Comparison of ENCODE assay signal across 1 cellular context in the genomic region with DNA sequence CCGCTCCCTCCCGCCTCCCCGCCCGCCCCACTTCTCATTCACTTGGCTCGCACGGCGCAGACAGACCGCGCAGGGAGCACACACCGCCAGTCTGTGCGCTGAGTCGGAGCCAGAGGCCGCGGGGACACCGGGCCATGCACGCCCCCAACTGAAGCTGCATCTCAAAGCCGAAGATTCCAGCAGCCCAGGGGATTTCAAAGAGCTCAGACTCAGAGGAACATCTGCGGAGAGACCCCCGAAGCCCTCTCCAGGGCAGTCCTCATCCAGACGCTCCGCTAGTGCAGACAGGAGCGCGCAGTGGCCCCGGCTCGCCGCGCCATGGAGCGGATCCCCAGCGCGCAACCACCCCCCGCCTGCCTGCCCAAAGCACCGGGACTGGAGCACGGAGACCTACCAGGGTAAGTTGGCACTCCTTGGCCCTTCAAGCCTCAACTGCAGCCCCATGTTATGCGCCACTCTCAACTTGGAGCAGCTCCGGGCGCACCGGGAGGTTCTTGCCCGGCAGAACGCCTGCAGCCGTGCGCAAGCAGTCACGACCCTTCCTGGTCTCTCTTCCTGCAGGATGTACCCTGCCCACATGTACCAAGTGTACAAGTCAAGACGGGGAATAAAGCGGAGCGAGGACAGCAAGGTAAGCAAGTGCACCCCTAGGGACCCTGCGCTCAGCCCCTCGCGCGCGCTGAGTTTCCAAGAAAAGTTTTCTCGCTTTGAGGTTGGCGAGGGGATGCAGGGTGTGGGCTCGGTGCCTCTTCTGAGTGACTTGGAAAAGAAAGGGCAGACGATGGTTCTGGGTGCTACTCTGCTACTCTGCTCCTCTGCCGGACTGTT.
TF ChIP-seq lines count a peak whose summit lies in the region.

A gene (plus strand): TSS at position 37 of the 828 bp plus-strand sequence. CDS start 282 bp downstream, at position 319.

TF ChIP-seq in HepG2, 621 proteins besides CTCF, POLR2A, EP300 and RAD21 (continued from another document and continues in another):
- TF ChIP-seq ZNF782 (CRISPR knock-in tag; IDR thresholded peaks at IDR 0.05; ENCODE audit: borderline replicate concordance) (peak; percentile 39; the same call in 1 of the 2 replicates), RBFOX2 (IDR thresholded peaks at IDR 0.05; ENCODE audit: low read depth, low read length) (peak; percentile 91), ZNF781 (CRISPR knock-in tag; IDR thresholded peaks at IDR 0.05; ENCODE audit: borderline replicate concordance, not compliant biosample characterization) (peak; percentile 32), XBP1 (CRISPR knock-in tag; IDR thresholded peaks at IDR 0.05) (0 out of 2 replicates have a peak, but pooled peaks have one; percentile 61), NCOA1 (CRISPR knock-in tag; IDR thresholded peaks at IDR 0.05) (0 out of 2 replicates have a peak, but pooled peaks have one; percentile 34), ZBTB7B (CRISPR knock-in tag; IDR thresholded peaks at IDR 0.05) (peak; percentile 17), ZIK1 (CRISPR knock-in tag; IDR thresholded peaks at IDR 0.05; ENCODE audit: borderline replicate concordance, low read depth) (no peak), HDAC1 (CRISPR knock-in tag; IDR thresholded peaks at IDR 0.05) (peak; percentile 22; the same call in 1 of the 2 replicates), MEIS2 (CRISPR knock-in tag; IDR thresholded peaks at IDR 0.05) (peak; percentile 82), TBX3 (IDR thresholded peaks at IDR 0.05; ENCODE audit: borderline replicate concordance) (no peak), HOXD1 (CRISPR knock-in tag; IDR thresholded peaks at IDR 0.05) (0 out of 2 replicates have a peak, but pooled peaks have one; percentile 49), ZC3H13 (CRISPR knock-in tag; IDR thresholded peaks at IDR 0.05) (peak; percentile 76; the same call in 1 of the 2 replicates), ZNF264 (CRISPR knock-in tag; IDR thresholded peaks at IDR 0.05) (peak; percentile 47; the same call in 1 of the 2 replicates), PCBP1 (IDR thresholded peaks at IDR 0.05; ENCODE audit: borderline replicate concordance, low read depth, low read length) (no peak), POLR2G (IDR thresholded peaks at IDR 0.05; ENCODE audit: low read depth, low read length) (peak; percentile 81; the same call in 1 of the 2 replicates), ZNF33B (CRISPR knock-in tag; IDR thresholded peaks at IDR 0.05) (0 out of 2 replicates have a peak, but pooled peaks have one; percentile 27), MTF1 (CRISPR knock-in tag; IDR thresholded peaks at IDR 0.05) (0 out of 2 replicates have a peak, but pooled peaks have one; percentile 28), ZNF709 (CRISPR knock-in tag; IDR thresholded peaks at IDR 0.05) (no peak), REL (CRISPR knock-in tag; conservative IDR thresholded peaks at IDR 0.05) (0 out of 2 replicates have a peak, but pooled peaks have one; percentile 47), ZNF292 (CRISPR knock-in tag; IDR thresholded peaks at IDR 0.05; ENCODE audit: borderline replicate concordance, low read depth) (peak; percentile 15), ZNF773 (CRISPR knock-in tag; IDR thresholded peaks at IDR 0.05; ENCODE audit: borderline replicate concordance) (0 out of 2 replicates have a peak, but pooled peaks have one; percentile 45), NCOA5 (CRISPR knock-in tag; IDR thresholded peaks at IDR 0.05) (no peak), DMAP1 (CRISPR knock-in tag; IDR thresholded peaks at IDR 0.05) (peak; percentile 51; the same call in 1 of the 2 replicates), ZNF34 (CRISPR knock-in tag; IDR thresholded peaks at IDR 0.05; ENCODE audit: borderline replicate concordance) (peak; percentile 30; the same call in 1 of the 2 replicates)
- TF ChIP-seq, protein P1, sequence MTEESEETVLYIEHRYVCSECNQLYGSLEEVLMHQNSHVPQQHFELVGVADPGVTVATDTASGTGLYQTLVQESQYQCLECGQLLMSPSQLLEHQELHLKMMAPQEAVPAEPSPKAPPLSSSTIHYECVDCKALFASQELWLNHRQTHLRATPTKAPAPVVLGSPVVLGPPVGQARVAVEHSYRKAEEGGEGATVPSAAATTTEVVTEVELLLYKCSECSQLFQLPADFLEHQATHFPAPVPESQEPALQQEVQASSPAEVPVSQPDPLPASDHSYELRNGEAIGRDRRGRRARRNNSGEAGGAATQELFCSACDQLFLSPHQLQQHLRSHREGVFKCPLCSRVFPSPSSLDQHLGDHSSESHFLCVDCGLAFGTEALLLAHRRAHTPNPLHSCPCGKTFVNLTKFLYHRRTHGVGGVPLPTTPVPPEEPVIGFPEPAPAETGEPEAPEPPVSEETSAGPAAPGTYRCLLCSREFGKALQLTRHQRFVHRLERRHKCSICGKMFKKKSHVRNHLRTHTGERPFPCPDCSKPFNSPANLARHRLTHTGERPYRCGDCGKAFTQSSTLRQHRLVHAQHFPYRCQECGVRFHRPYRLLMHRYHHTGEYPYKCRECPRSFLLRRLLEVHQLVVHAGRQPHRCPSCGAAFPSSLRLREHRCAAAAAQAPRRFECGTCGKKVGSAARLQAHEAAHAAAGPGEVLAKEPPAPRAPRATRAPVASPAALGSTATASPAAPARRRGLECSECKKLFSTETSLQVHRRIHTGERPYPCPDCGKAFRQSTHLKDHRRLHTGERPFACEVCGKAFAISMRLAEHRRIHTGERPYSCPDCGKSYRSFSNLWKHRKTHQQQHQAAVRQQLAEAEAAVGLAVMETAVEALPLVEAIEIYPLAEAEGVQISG (CRISPR knock-in tag; IDR thresholded peaks at IDR 0.05) = peak; percentile 29
- TF ChIP-seq, protein P2, sequence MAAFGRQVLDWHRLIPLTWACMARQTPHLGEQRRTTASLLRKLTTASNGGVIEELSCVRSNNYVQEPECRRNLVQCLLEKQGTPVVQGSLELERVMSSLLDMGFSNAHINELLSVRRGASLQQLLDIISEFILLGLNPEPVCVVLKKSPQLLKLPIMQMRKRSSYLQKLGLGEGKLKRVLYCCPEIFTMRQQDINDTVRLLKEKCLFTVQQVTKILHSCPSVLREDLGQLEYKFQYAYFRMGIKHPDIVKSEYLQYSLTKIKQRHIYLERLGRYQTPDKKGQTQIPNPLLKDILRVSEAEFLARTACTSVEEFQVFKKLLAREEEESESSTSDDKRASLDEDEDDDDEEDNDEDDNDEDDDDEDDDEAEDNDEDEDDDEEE (CRISPR knock-in tag; IDR thresholded peaks at IDR 0.05) = peak; percentile 36; the same call in 1 of the 2 replicates
- TF ChIP-seq, protein P3, sequence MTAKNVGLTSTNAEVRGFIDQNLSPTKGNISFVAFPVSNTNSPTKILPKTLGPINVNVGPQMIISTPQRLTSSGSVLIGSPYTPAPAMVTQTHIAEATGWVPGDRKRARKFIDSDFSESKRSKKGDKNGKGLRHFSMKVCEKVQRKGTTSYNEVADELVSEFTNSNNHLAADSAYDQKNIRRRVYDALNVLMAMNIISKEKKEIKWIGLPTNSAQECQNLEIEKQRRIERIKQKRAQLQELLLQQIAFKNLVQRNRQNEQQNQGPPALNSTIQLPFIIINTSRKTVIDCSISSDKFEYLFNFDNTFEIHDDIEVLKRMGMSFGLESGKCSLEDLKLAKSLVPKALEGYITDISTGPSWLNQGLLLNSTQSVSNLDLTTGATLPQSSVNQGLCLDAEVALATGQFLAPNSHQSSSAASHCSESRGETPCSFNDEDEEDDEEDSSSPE (CRISPR knock-in tag; IDR thresholded peaks at IDR 0.05) = peak; percentile 15; the same call in 1 of the 2 replicates
- TF ChIP-seq, protein P4, sequence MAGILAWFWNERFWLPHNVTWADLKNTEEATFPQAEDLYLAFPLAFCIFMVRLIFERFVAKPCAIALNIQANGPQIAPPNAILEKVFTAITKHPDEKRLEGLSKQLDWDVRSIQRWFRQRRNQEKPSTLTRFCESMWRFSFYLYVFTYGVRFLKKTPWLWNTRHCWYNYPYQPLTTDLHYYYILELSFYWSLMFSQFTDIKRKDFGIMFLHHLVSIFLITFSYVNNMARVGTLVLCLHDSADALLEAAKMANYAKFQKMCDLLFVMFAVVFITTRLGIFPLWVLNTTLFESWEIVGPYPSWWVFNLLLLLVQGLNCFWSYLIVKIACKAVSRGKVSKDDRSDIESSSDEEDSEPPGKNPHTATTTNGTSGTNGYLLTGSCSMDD (CRISPR knock-in tag; IDR thresholded peaks at IDR 0.05) = 0 out of 2 replicates have a peak, but pooled peaks have one; percentile 78
- TF ChIP-seq, protein P5, sequence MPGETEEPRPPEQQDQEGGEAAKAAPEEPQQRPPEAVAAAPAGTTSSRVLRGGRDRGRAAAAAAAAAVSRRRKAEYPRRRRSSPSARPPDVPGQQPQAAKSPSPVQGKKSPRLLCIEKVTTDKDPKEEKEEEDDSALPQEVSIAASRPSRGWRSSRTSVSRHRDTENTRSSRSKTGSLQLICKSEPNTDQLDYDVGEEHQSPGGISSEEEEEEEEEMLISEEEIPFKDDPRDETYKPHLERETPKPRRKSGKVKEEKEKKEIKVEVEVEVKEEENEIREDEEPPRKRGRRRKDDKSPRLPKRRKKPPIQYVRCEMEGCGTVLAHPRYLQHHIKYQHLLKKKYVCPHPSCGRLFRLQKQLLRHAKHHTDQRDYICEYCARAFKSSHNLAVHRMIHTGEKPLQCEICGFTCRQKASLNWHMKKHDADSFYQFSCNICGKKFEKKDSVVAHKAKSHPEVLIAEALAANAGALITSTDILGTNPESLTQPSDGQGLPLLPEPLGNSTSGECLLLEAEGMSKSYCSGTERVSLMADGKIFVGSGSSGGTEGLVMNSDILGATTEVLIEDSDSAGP (CRISPR knock-in tag; IDR thresholded peaks at IDR 0.05; ENCODE audit: borderline replicate concordance) = peak; percentile 48; the same call in 1 of the 2 replicates
- TF ChIP-seq, protein P6, sequence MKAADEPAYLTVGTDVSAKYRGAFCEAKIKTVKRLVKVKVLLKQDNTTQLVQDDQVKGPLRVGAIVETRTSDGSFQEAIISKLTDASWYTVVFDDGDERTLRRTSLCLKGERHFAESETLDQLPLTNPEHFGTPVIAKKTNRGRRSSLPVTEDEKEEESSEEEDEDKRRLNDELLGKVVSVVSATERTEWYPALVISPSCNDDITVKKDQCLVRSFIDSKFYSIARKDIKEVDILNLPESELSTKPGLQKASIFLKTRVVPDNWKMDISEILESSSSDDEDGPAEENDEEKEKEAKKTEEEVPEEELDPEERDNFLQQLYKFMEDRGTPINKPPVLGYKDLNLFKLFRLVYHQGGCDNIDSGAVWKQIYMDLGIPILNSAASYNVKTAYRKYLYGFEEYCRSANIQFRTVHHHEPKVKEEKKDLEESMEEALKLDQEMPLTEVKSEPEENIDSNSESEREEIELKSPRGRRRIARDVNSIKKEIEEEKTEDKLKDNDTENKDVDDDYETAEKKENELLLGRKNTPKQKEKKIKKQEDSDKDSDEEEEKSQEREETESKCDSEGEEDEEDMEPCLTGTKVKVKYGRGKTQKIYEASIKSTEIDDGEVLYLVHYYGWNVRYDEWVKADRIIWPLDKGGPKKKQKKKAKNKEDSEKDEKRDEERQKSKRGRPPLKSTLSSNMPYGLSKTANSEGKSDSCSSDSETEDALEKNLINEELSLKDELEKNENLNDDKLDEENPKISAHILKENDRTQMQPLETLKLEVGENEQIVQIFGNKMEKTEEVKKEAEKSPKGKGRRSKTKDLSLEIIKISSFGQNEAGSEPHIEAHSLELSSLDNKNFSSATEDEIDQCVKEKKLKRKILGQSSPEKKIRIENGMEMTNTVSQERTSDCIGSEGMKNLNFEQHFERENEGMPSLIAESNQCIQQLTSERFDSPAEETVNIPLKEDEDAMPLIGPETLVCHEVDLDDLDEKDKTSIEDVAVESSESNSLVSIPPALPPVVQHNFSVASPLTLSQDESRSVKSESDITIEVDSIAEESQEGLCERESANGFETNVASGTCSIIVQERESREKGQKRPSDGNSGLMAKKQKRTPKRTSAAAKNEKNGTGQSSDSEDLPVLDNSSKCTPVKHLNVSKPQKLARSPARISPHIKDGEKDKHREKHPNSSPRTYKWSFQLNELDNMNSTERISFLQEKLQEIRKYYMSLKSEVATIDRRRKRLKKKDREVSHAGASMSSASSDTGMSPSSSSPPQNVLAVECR (CRISPR knock-in tag; IDR thresholded peaks at IDR 0.05; ENCODE audit: borderline replicate concordance) = peak; percentile 62
- TF ChIP-seq, protein P7, sequence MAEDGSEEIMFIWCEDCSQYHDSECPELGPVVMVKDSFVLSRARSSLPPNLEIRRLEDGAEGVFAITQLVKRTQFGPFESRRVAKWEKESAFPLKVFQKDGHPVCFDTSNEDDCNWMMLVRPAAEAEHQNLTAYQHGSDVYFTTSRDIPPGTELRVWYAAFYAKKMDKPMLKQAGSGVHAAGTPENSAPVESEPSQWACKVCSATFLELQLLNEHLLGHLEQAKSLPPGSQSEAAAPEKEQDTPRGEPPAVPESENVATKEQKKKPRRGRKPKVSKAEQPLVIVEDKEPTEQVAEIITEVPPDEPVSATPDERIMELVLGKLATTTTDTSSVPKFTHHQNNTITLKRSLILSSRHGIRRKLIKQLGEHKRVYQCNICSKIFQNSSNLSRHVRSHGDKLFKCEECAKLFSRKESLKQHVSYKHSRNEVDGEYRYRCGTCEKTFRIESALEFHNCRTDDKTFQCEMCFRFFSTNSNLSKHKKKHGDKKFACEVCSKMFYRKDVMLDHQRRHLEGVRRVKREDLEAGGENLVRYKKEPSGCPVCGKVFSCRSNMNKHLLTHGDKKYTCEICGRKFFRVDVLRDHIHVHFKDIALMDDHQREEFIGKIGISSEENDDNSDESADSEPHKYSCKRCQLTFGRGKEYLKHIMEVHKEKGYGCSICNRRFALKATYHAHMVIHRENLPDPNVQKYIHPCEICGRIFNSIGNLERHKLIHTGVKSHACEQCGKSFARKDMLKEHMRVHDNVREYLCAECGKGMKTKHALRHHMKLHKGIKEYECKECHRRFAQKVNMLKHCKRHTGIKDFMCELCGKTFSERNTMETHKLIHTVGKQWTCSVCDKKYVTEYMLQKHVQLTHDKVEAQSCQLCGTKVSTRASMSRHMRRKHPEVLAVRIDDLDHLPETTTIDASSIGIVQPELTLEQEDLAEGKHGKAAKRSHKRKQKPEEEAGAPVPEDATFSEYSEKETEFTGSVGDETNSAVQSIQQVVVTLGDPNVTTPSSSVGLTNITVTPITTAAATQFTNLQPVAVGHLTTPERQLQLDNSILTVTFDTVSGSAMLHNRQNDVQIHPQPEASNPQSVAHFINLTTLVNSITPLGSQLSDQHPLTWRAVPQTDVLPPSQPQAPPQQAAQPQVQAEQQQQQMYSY (CRISPR knock-in tag; IDR thresholded peaks at IDR 0.05) = 0 out of 2 replicates have a peak, but pooled peaks have one; percentile 12
